In genomic region chr7:105298439-105298894, GRCh38 we compare ENCODE assay signal across 10 cellular contexts.
DNase-seq lines count a peak whose midpoint lies in the region; ATAC-seq and TF ChIP-seq lines count a peak whose summit lies in the region.
"Had no signal": no experiment of that assay in that cellular context is flagged by ENCODE, and none has a peak within 500 bp of the region (broad histone marks: within the 10 kb centered on the region; RNA-seq: fewer than 3 reads in every experiment).

No MANE protein-coding gene starts in this region.

- 87 to 100% methylated on average over 1 to 4 of the region's 4 CpGs for WGBS in testis, 2 donors

- peak overlapping the region; percentile 45 for H3K4me3 Mint-ChIP-seq in activated T-helper 2 cell treated with anti-CD3 and anti-CD28 coated beads, Interferon-gamma antibody, Interleukin-2, Interleukin-4, amounts not matched to agents 10 μg/mL and 5 μg/mL and 100 μg/mL, durations not matched to agents 14 hours and 24 hours and 36 hours (ENCODE audit: low read depth)

- TF ChIP-seq POLR2A in vagina (IDR thresholded peaks at IDR 0.05) (no peak), gastrocnemius medialis (IDR thresholded peaks at IDR 0.05) (no peak), testis (IDR thresholded peaks at IDR 0.05) (no peak)

- in situ Hi-C loops in gastrocnemius medialis (cut with MboI; ENCODE audit: low sequenced_read_pairs in 4 of 4), result no loop called here

- ATAC-seq in GM19452 (IDR thresholded peaks at IDR 0.05; ENCODE audit: unreplicated experiment), result peak; percentile 94
- peak; percentile 88 for ATAC-seq in HG03095 (IDR thresholded peaks at IDR 0.05; ENCODE audit: unreplicated experiment)
- ATAC-seq in gastrocnemius medialis, result no peak
- ATAC-seq: esophagus mucosa had no signal

- DNase-seq in GM10266 (ENCODE audit: extremely low spot score) (peak; percentile 72), vagina (ENCODE audit: extremely low spot score in 2 of 2) (no peak), gastrocnemius medialis (no peak), testis (no peak)
- DNase-seq in activated T-helper 2 cell treated with anti-CD3 and anti-CD28 coated beads, Interferon-gamma antibody, Interleukin-2, Interleukin-4, amounts not matched to agents 10 μg/mL and 5 μg/mL and 100 μg/mL, durations not matched to agents 14 hours and 24 hours and 36 hours (ENCODE audit: low spot score), result peak; percentile 23
- no peak for DNase-seq in activated CD8-positive, alpha-beta memory T cell treated with anti-CD3 and anti-CD28 coated beads, Interleukin-2, amount 50 U/mL, for 48 hours
- DNase-seq: naive B cell had no signal

- no peaks in the 10 kb centered on the region for H3K27me3 ChIP-seq in vagina
- H3K27me3 ChIP-seq in gastrocnemius medialis, result no peaks in the 10 kb centered on the region
- H3K27me3 ChIP-seq in testis, result no peaks in the 10 kb centered on the region

- H3K4me1 Mint-ChIP-seq in activated T-helper 2 cell treated with anti-CD3 and anti-CD28 coated beads, Interferon-gamma antibody, Interleukin-2, Interleukin-4, amounts not matched to agents 10 μg/mL and 5 μg/mL and 100 μg/mL, durations not matched to agents 14 hours and 24 hours and 36 hours (ENCODE audit: low read depth), result peaks cover 50% of the 10 kb centered on the region

- H3K36me3 ChIP-seq in vagina, result no peaks in the 10 kb centered on the region
- H3K36me3 ChIP-seq in gastrocnemius medialis, result no peaks in the 10 kb centered on the region
- no peaks in the 10 kb centered on the region for H3K36me3 ChIP-seq in testis (ENCODE audit: low read depth, missing control alignments)

- H3K4me1 ChIP-seq in vagina (no peaks in the 10 kb centered on the region), gastrocnemius medialis (peaks cover 14 to 18% of the 10 kb centered on the region in 2 donors), testis (no peaks in the 10 kb centered on the region)

- H3K27ac ChIP-seq in vagina (no peak overlapping the region), gastrocnemius medialis (no peak overlapping the region), testis (no peak overlapping the region)

- H3K4me3 ChIP-seq in vagina (no peak overlapping the region), gastrocnemius medialis (no peak overlapping the region), testis (no peak overlapping the region)

- H3K36me3 Mint-ChIP-seq in activated T-helper 2 cell treated with anti-CD3 and anti-CD28 coated beads, Interferon-gamma antibody, Interleukin-2, Interleukin-4, amounts not matched to agents 10 μg/mL and 5 μg/mL and 100 μg/mL, durations not matched to agents 14 hours and 24 hours and 36 hours (ENCODE audit: low read depth), result peaks cover 36% of the 10 kb centered on the region
- H3K36me3 Mint-ChIP-seq: naive B cell had no signal

- H3K9me3 ChIP-seq in vagina (no peaks in the 10 kb centered on the region), gastrocnemius medialis (no peaks in the 10 kb centered on the region), testis (no peaks in the 10 kb centered on the region)

- intact Hi-C loops in activated T-helper 2 cell treated with anti-CD3 and anti-CD28 coated beads, Interferon-gamma antibody, Interleukin-2, Interleukin-4, amounts not matched to agents 10 μg/mL and 5 μg/mL and 100 μg/mL, durations not matched to agents 14 hours and 24 hours and 36 hours (cut with micrococcal nuclease), result loop anchor here (1.0 to 10.0 kb wide), 9 partner anchors 8 to 511 kb away; partner anchors contain the start of gene SRPK2
- intact Hi-C loops in vagina (cut with DNase I) (no loop called here), gastrocnemius medialis (cut with DNase I; ENCODE audit: low total_unique reads) (loop anchor here (5.0 kb wide), 1 partner anchor 61 kb away; no protein-coding TSS in a partner anchor), testis (cut with DNase I; ENCODE audit: low total_unique reads) (no loop called here)

- H3K27me3 Mint-ChIP-seq in activated T-helper 2 cell treated with anti-CD3 and anti-CD28 coated beads, Interferon-gamma antibody, Interleukin-2, Interleukin-4, amounts not matched to agents 10 μg/mL and 5 μg/mL and 100 μg/mL, durations not matched to agents 14 hours and 24 hours and 36 hours (ENCODE audit: low read depth), result no peaks in the 10 kb centered on the region
- H3K27me3 Mint-ChIP-seq: naive B cell had no signal

- H3K27ac Mint-ChIP-seq in activated T-helper 2 cell treated with anti-CD3 and anti-CD28 coated beads, Interferon-gamma antibody, Interleukin-2, Interleukin-4, amounts not matched to agents 10 μg/mL and 5 μg/mL and 100 μg/mL, durations not matched to agents 14 hours and 24 hours and 36 hours, result peak overlapping the region; percentile 92

- TF ChIP-seq CTCF in GM10266 (IDR thresholded peaks at IDR 0.05; ENCODE audit: control insufficient read depth, insufficient read depth, low read depth, missing control alignments) (no peak), vagina (IDR thresholded peaks at IDR 0.05) (no peak), gastrocnemius medialis (IDR thresholded peaks at IDR 0.05 in 4 of 5, conservative IDR thresholded peaks at IDR 0.05 in 1 of 5) (no peak), testis (IDR thresholded peaks at IDR 0.05) (no peak)

- peaks cover 17% of the 10 kb centered on the region for H3K9me3 Mint-ChIP-seq in activated T-helper 2 cell treated with anti-CD3 and anti-CD28 coated beads, Interferon-gamma antibody, Interleukin-2, Interleukin-4, amounts not matched to agents 10 μg/mL and 5 μg/mL and 100 μg/mL, durations not matched to agents 14 hours and 24 hours and 36 hours

Comparison
In these comparisons a context has a peak if more than half of its experiments do, and no peak if none do; other contexts are left out.
1. DNase-seq: peak in GM10266 (single experiment) and activated T-helper 2 cell treated with anti-CD3 and anti-CD28 coated beads, Interferon-gamma antibody, Interleukin-2, Interleukin-4, amounts not matched to agents 10 μg/mL and 5 μg/mL and 100 μg/mL, durations not matched to agents 14 hours and 24 hours and 36 hours (single experiment); none in vagina (0 of 2), gastrocnemius medialis (0 of 2), activated CD8-positive, alpha-beta memory T cell treated with anti-CD3 and anti-CD28 coated beads, Interleukin-2, amount 50 U/mL, for 48 hours (single experiment) and testis (single experiment).
2. ATAC-seq: peak in GM19452 (single experiment) and HG03095 (single experiment); none in gastrocnemius medialis (0 of 2).
3. intact Hi-C loops: an anchor here in activated T-helper 2 cell treated with anti-CD3 and anti-CD28 coated beads, Interferon-gamma antibody, Interleukin-2, Interleukin-4, amounts not matched to agents 10 μg/mL and 5 μg/mL and 100 μg/mL, durations not matched to agents 14 hours and 24 hours and 36 hours (1.0 to 10.0 kb wide) and gastrocnemius medialis (5.0 kb wide); none called in vagina and testis.